ENCODE assay signal across 18 cellular contexts in genomic region chr11:77200351-77200750, GRCh38.
DNase-seq lines count a peak whose midpoint lies in the region; ATAC-seq and FAIRE-seq lines count a peak whose summit lies in the region.
"Had no signal": no experiment of that assay in that cellular context is flagged by ENCODE, and none has a peak within 500 bp of the region (broad histone marks: within the 10 kb centered on the region; RNA-seq: fewer than 3 reads in every experiment).

No MANE protein-coding gene starts in this region.

- DNase-seq in activated naive CD8-positive, alpha-beta T cell treated with anti-CD3 and anti-CD28 coated beads, Interleukin-2, amount 10 ng/mL, durations not matched to agents 7 days and 5 days, result peak; percentile 6
- DNase-seq in activated naive CD8-positive, alpha-beta T cell treated with anti-CD3 and anti-CD28 coated beads, Interleukin-2, amount 50 U/mL, for 24 hours, result no peak
- DNase-seq in T-helper 17 cell (no peak), mesenteric fat pad (ENCODE audit: low spot score) (peak; percentile 37), urothelium cell line (ENCODE audit: low spot score) (no peak), germinal center (ENCODE audit: low spot score) (no peak), nucleus accumbens (lab: John Stamatoyannopoulos, UW) (no peak), SW480 (ENCODE audit: low spot score) (no peak)
- DNase-seq: 8988T; CD4-positive, CD25-positive, alpha-beta regulatory T cell; COR-L47; DMS 273 treated with DMSO at 0.1 percent for 48 hours; HCEC 1CT had no signal

- no peaks in the 10 kb centered on the region for H3K9me3 ChIP-seq in T-helper 17 cell (ENCODE audit: control insufficient read depth, low read length, poor library complexity, severe bottlenecking)
- H3K9me3 ChIP-seq: BLaER1 treated with 17β-estradiol and CSF1 and Interleukin-3, amounts not matched to agents 10 nM and 100 nM had no signal

- H3K4me3 Mint-ChIP-seq in activated naive CD8-positive, alpha-beta T cell treated with anti-CD3 and anti-CD28 coated beads, Interleukin-2, amount 10 ng/mL, durations not matched to agents 7 days and 5 days, result no peak overlapping the region
- no peak overlapping the region for H3K4me3 Mint-ChIP-seq in activated naive CD8-positive, alpha-beta T cell treated with anti-CD3 and anti-CD28 coated beads, Interleukin-2, amount 50 U/mL, for 24 hours
- no peak overlapping the region for H3K4me3 Mint-ChIP-seq in T-helper 17 cell
- H3K4me3 Mint-ChIP-seq: CD4-positive, CD25-positive, alpha-beta regulatory T cell; CD8-positive, alpha-beta memory T cell; GM23338 had no signal

- H3K9me3 Mint-ChIP-seq in activated naive CD8-positive, alpha-beta T cell treated with anti-CD3 and anti-CD28 coated beads, Interleukin-2, amount 10 ng/mL, durations not matched to agents 7 days and 5 days, result no peaks in the 10 kb centered on the region
- no peaks in the 10 kb centered on the region for H3K9me3 Mint-ChIP-seq in activated naive CD8-positive, alpha-beta T cell treated with anti-CD3 and anti-CD28 coated beads, Interleukin-2, amount 50 U/mL, for 24 hours
- H3K9me3 Mint-ChIP-seq: CD4-positive, CD25-positive, alpha-beta regulatory T cell; CD8-positive, alpha-beta memory T cell; GM23338 had no signal

- H3K27me3 Mint-ChIP-seq in activated naive CD8-positive, alpha-beta T cell treated with anti-CD3 and anti-CD28 coated beads, Interleukin-2, amount 10 ng/mL, durations not matched to agents 7 days and 5 days, result no peaks in the 10 kb centered on the region
- H3K27me3 Mint-ChIP-seq in activated naive CD8-positive, alpha-beta T cell treated with anti-CD3 and anti-CD28 coated beads, Interleukin-2, amount 50 U/mL, for 24 hours, result no peaks in the 10 kb centered on the region
- peaks cover 11% of the 10 kb centered on the region for H3K27me3 Mint-ChIP-seq in T-helper 17 cell
- H3K27me3 Mint-ChIP-seq: CD8-positive, alpha-beta memory T cell had no signal

- no peak for ATAC-seq in activated naive CD8-positive, alpha-beta T cell treated with anti-CD3 and anti-CD28 coated beads, Interleukin-2, amount 10 ng/mL, durations not matched to agents 7 days and 5 days (ENCODE audit: low read depth)
- no peak for ATAC-seq in activated naive CD8-positive, alpha-beta T cell treated with anti-CD3 and anti-CD28 coated beads, Interleukin-2, amount 50 U/mL, for 24 hours
- ATAC-seq in T-helper 17 cell, result no peak
- ATAC-seq: GM23338 had no signal

- H3K36me3 Mint-ChIP-seq in activated naive CD8-positive, alpha-beta T cell treated with anti-CD3 and anti-CD28 coated beads, Interleukin-2, amount 10 ng/mL, durations not matched to agents 7 days and 5 days, result no peaks in the 10 kb centered on the region
- H3K36me3 Mint-ChIP-seq in activated naive CD8-positive, alpha-beta T cell treated with anti-CD3 and anti-CD28 coated beads, Interleukin-2, amount 50 U/mL, for 24 hours (ENCODE audit: low read depth), result no peaks in the 10 kb centered on the region
- H3K36me3 Mint-ChIP-seq in T-helper 17 cell (ENCODE audit: low read depth), result no peaks in the 10 kb centered on the region
- H3K36me3 Mint-ChIP-seq: CD4-positive, CD25-positive, alpha-beta regulatory T cell; CD8-positive, alpha-beta memory T cell had no signal

- H3K4me1 Mint-ChIP-seq in activated naive CD8-positive, alpha-beta T cell treated with anti-CD3 and anti-CD28 coated beads, Interleukin-2, amount 10 ng/mL, durations not matched to agents 7 days and 5 days, result peaks cover 2% of the 10 kb centered on the region
- no peaks in the 10 kb centered on the region for H3K4me1 Mint-ChIP-seq in activated naive CD8-positive, alpha-beta T cell treated with anti-CD3 and anti-CD28 coated beads, Interleukin-2, amount 50 U/mL, for 24 hours
- H3K4me1 Mint-ChIP-seq in T-helper 17 cell, result peaks cover 10% of the 10 kb centered on the region
- H3K4me1 Mint-ChIP-seq: CD4-positive, CD25-positive, alpha-beta regulatory T cell; CD8-positive, alpha-beta memory T cell had no signal

- H3K27ac Mint-ChIP-seq in activated naive CD8-positive, alpha-beta T cell treated with anti-CD3 and anti-CD28 coated beads, Interleukin-2, amount 10 ng/mL, durations not matched to agents 7 days and 5 days, result no peak overlapping the region
- H3K27ac Mint-ChIP-seq in activated naive CD8-positive, alpha-beta T cell treated with anti-CD3 and anti-CD28 coated beads, Interleukin-2, amount 50 U/mL, for 24 hours, result no peak overlapping the region
- H3K27ac Mint-ChIP-seq in T-helper 17 cell, result peak overlapping the region; percentile 68
- H3K27ac Mint-ChIP-seq: GM23338 had no signal

- POLR2A ChIA-PET in activated naive CD8-positive, alpha-beta T cell treated with anti-CD3 and anti-CD28 coated beads, Interleukin-2, amount 10 ng/mL, durations not matched to agents 7 days and 5 days (lab: Charles Lee), result no interaction called here

- peak; percentile 30 for FAIRE-seq in urothelium cell line (lab: Jason Lieb, UNC)
- FAIRE-seq: G401.6, H54 had no signal

Comparison
In these comparisons a context has a peak if more than half of its experiments do, and no peak if none do; other contexts are left out.
1. DNase-seq: peak in activated naive CD8-positive, alpha-beta T cell treated with anti-CD3 and anti-CD28 coated beads, Interleukin-2, amount 10 ng/mL, durations not matched to agents 7 days and 5 days (single experiment) and mesenteric fat pad (single experiment); none in activated naive CD8-positive, alpha-beta T cell treated with anti-CD3 and anti-CD28 coated beads, Interleukin-2, amount 50 U/mL, for 24 hours (single experiment), T-helper 17 cell (0 of 3), urothelium cell line (single experiment), germinal center (single experiment), nucleus accumbens (0 of 56) and SW480 (single experiment).